ENCODE assay signal across 16 cellular contexts in genomic region chr12:94258593-94258992, GRCh38.
DNase-seq lines count a peak whose midpoint lies in the region; ATAC-seq and TF ChIP-seq lines count a peak whose summit lies in the region.
"Had no signal": no experiment of that assay in that cellular context is flagged by ENCODE, and none has a peak within 500 bp of the region (broad histone marks: within the 10 kb centered on the region; RNA-seq: fewer than 3 reads in every experiment).

No MANE protein-coding gene starts in this region.

- no peak for DNase-seq in memory B cell (ENCODE audit: low spot score in 2 of 2)
- no peak for DNase-seq in nephron progenitor cell
- no peak for DNase-seq in iPS-NIHi11 (ENCODE audit: low spot score)
- no peak for DNase-seq in cerebellum (ENCODE audit: low spot score)
- no peak for DNase-seq in cerebellar nuclear complex (lab: John Stamatoyannopoulos, UW)
- DNase-seq: activated CD8-positive, alpha-beta memory T cell treated with anti-CD3 and anti-CD28 coated beads, Interleukin-2, amount 50 U/mL, for 48 hours; IMR-90; NCI-H1417; NCI-H446; small intestine had no signal

- ATAC-seq in GM18867 (IDR thresholded peaks at IDR 0.05; ENCODE audit: unreplicated experiment) (peak; percentile 57), GM21576 (IDR thresholded peaks at IDR 0.05; ENCODE audit: unreplicated experiment) (peak; percentile 54), HG03378 (IDR thresholded peaks at IDR 0.05; ENCODE audit: unreplicated experiment) (peak; percentile 45), memory B cell (ENCODE audit: low read depth) (no peak)
- ATAC-seq: SK-N-SH treated with all-trans-retinoic acid at 6 μM for 48 hours had no signal

- H3K36me3 Mint-ChIP-seq in memory B cell (peaks cover 29% of the 10 kb centered on the region), nephron progenitor cell (ENCODE audit: low read depth) (no peaks in the 10 kb centered on the region)

- H3K4me1 Mint-ChIP-seq in memory B cell (peaks cover 24% of the 10 kb centered on the region), nephron progenitor cell (peaks cover 18% of the 10 kb centered on the region)

- no peaks in the 10 kb centered on the region for H3K9me3 Mint-ChIP-seq in memory B cell
- peaks cover 3% of the 10 kb centered on the region for H3K9me3 Mint-ChIP-seq in nephron progenitor cell
- H3K9me3 Mint-ChIP-seq: CD14-positive monocyte; central memory CD8-positive, alpha-beta T cell had no signal

- no peak overlapping the region for H3K4me3 Mint-ChIP-seq in memory B cell
- H3K4me3 Mint-ChIP-seq in nephron progenitor cell, result no peak overlapping the region
- H3K4me3 Mint-ChIP-seq: CD14-positive monocyte; central memory CD8-positive, alpha-beta T cell had no signal

- H3K27me3 Mint-ChIP-seq in memory B cell, result no peaks in the 10 kb centered on the region
- peaks cover 3% of the 10 kb centered on the region for H3K27me3 Mint-ChIP-seq in nephron progenitor cell (ENCODE audit: low read depth, poor library complexity)
- H3K27me3 Mint-ChIP-seq: central memory CD8-positive, alpha-beta T cell had no signal

- no peak for TF ChIP-seq CTCF in nephron progenitor cell (IDR thresholded peaks at IDR 0.05)

- H3K27ac Mint-ChIP-seq in memory B cell (peak overlapping the region; percentile 95), nephron progenitor cell (no peak overlapping the region)
- H3K27ac Mint-ChIP-seq: CD14-positive monocyte had no signal
